In genomic region chr14:43877351-43877900, GRCh38 we compare ENCODE assay signal across 21 cellular contexts.
A peak's percentile ranks its signal among the peaks of the same experiment; 100 is the strongest.
DNase-seq lines count a peak whose midpoint lies in the region; ATAC-seq and TF ChIP-seq lines count a peak whose summit lies in the region.
"Had no signal": no experiment of that assay in that cellular context is flagged by ENCODE, and none has a peak within 500 bp of the region (broad histone marks: within the 10 kb centered on the region; RNA-seq: fewer than 3 reads in every experiment).

No MANE protein-coding gene starts in this region.

- DNase-seq in NCI-H2081 (lab: John Stamatoyannopoulos, UW), result peak; percentile 11 to 78
- no peak for DNase-seq in mucosa of descending colon
- no peak for DNase-seq in central memory CD4-positive, alpha-beta T cell
- no peak for DNase-seq in NCI-H1694 treated with DMSO at 0.1 percent for 48 hours (lab: John Stamatoyannopoulos, UW)
- DNase-seq: activated CD8-positive, alpha-beta T cell treated with anti-CD3 and anti-CD28 coated beads, Interleukin-2, amount 10 ng/mL, durations not matched to agents 7 days and 5 days; activated naive CD4-positive, alpha-beta T cell treated with anti-CD3 and anti-CD28 coated beads, Interleukin-2, amount 10 ng/mL, durations not matched to agents 7 days and 5 days; activated T-cell treated with anti-CD3 and anti-CD28 coated beads, Interleukin-2, amount 50 U/mL, for 4 hours; aorta; gastrocnemius medialis; HFFc6; natural killer cell; NCI-H1930; NCI-H510A treated with DMSO at 0.1 percent for 48 hours; small intestine; stimulated activated CD4-positive, alpha-beta T cell treated with anti-CD3 and anti-CD28 coated beads, Interleukin-4, amount 100 ng/mL, for 1 hour; stomach had no signal

- TF ChIP-seq CTCF in mucosa of descending colon (IDR thresholded peaks at IDR 0.05), result no peak

- intact Hi-C loops in mucosa of descending colon (cut with DNase I, micrococcal nuclease), result no loop called here

- no peaks in the 10 kb centered on the region for H3K9me3 ChIP-seq in mucosa of descending colon
- H3K9me3 ChIP-seq: BLaER1, gastrocnemius medialis, SJSA1, stomach had no signal

- H3K4me3 ChIP-seq in mucosa of descending colon, result no peak overlapping the region
- H3K4me3 ChIP-seq: BLaER1, gastrocnemius medialis, SJSA1, stomach had no signal

- no peaks in the 10 kb centered on the region for H3K4me1 ChIP-seq in mucosa of descending colon (ENCODE audit: low read depth)
- H3K4me1 ChIP-seq: BLaER1, gastrocnemius medialis, SJSA1 had no signal

- ATAC-seq in GM18870 (IDR thresholded peaks at IDR 0.05; ENCODE audit: unreplicated experiment) (peak; percentile 92), HG03175 (IDR thresholded peaks at IDR 0.05; ENCODE audit: unreplicated experiment) (peak; percentile 74), mucosa of descending colon (peak; percentile 31), HG02798 (IDR thresholded peaks at IDR 0.05; ENCODE audit: poor library complexity, unreplicated experiment) (no peak)
- ATAC-seq: activated CD8-positive, alpha-beta T cell treated with anti-CD3 and anti-CD28 coated beads, Interleukin-2, amount 10 ng/mL, durations not matched to agents 7 days and 5 days; activated T-cell treated with anti-CD3 and anti-CD28 coated beads, Interleukin-2, amount 50 U/mL, for 4 hours; gastrocnemius medialis; natural killer cell had no signal

- no peaks in the 10 kb centered on the region for H3K36me3 ChIP-seq in mucosa of descending colon (ENCODE audit: low read depth)
- H3K36me3 ChIP-seq: BLaER1, gastrocnemius medialis, SJSA1, stomach had no signal

Comparison
In these comparisons a context has a peak if more than half of its experiments do, and no peak if none do; other contexts are left out.
1. DNase-seq: peak in NCI-H2081 (2 of 2); none in mucosa of descending colon (0 of 3), central memory CD4-positive, alpha-beta T cell (single experiment) and NCI-H1694 treated with DMSO at 0.1 percent for 48 hours (single experiment).